8 cellular contexts compared by ENCODE assay signal in genomic region chr11:128031538-128032134, GRCh38.
DNase-seq lines count a peak whose midpoint lies in the region; ATAC-seq and TF ChIP-seq lines count a peak whose summit lies in the region.
"Not testable (repeated sequence)": the region's sequence is repeated elsewhere in the genome, so short reads cannot be mapped to it uniquely, and the experiment has no call there.

No MANE protein-coding gene starts in this region.

- not testable (repeated sequence) for H3K36me3 ChIP-seq in adrenal gland (replicated peaks in 1 of 2)

- DNase-seq in AG04450 (ENCODE audit: low read depth, low spot score) (peak; percentile 45), NCI-H187 treated with DMSO at 0.1 percent for 48 hours (lab: John Stamatoyannopoulos, UW) (peak; percentile 11), T-helper 2 cell (peak in 4 of 5 experiments; percentile 35 to 83 (median 54)), adrenal gland (peak; percentile 26 to 76 (median 40)), left cardiac atrium (peak; percentile 34), retina (peak; percentile 65)

- CTCF ChIA-PET in AG04450 (lab: Charles Lee), result interaction anchor here (0.6 to 7.4 kb wide), 21 partner anchors 9 to 925 kb away, joined by 3 to 170 read pairs (median 4); no protein-coding TSS in a partner anchor

- 46 to 51% (median 48%) methylated on average over 14 of the region's 14 CpGs for WGBS in adrenal gland, 4 donors

- TF ChIP-seq POLR2A in adrenal gland (IDR thresholded peaks at IDR 0.05), result not testable (repeated sequence)

- H3K9me3 ChIP-seq in AG04450 (ENCODE audit: control insufficient read depth, insufficient read depth, low read length); adrenal gland (replicated peaks in 1 of 3): not testable (repeated sequence)

- H3K4me1 ChIP-seq in adrenal gland (replicated peaks in 1 of 2), result not testable (repeated sequence)

- H3K27me3 ChIP-seq in AG04450 (ENCODE audit: control insufficient read depth, insufficient read depth, low read length); adrenal gland: not testable (repeated sequence)

- not testable (repeated sequence) for H3K27ac ChIP-seq in AG04450 (ENCODE audit: low read depth, low read length); adrenal gland

- ATAC-seq in GM18861 (IDR thresholded peaks at IDR 0.05; ENCODE audit: unreplicated experiment), result peak; percentile 94
- peak; percentile 89 for ATAC-seq in HG02973 (IDR thresholded peaks at IDR 0.05; ENCODE audit: unreplicated experiment)
- peak; percentile 79 to 87 for ATAC-seq in left cardiac atrium

- intact Hi-C loops in adrenal gland (cut with DNase I), result loop anchor here (10.0 kb wide), 2 partner anchors 123 to 803 kb away; no protein-coding TSS in a partner anchor
- intact Hi-C loops in left cardiac atrium (cut with DNase I), result loop anchor here (5.0 to 10.0 kb wide), 3 partner anchors 126 to 923 kb away; no protein-coding TSS in a partner anchor

- POLR2A ChIA-PET in AG04450 (lab: Yijun Ruan, JAX), result not testable (repeated sequence)

- H3K4me3 ChIP-seq in AG04450 (ENCODE audit: low read depth, low read length); adrenal gland: not testable (repeated sequence)

- TF ChIP-seq CTCF in AG04450 (IDR thresholded peaks at IDR 0.05; ENCODE audit: low read depth, low read length) (peak; percentile 86), adrenal gland (IDR thresholded peaks at IDR 0.05) (peak; percentile 71 to 86 (median 79))

Comparison
In these comparisons a context has a peak if more than half of its experiments do, and no peak if none do; other contexts are left out.
1. DNase-seq: peak in every context shown above with its lines; median percentile 65 in retina; 54 in T-helper 2 cell; 45 in AG04450; 40 in adrenal gland; 34 in left cardiac atrium; 11 in NCI-H187 treated with DMSO at 0.1 percent for 48 hours.